ENCODE assay signal across 1 cellular context in genomic region chr12:92065018-92065499, GRCh38.
TF ChIP-seq lines count a peak whose summit lies in the region.

No MANE protein-coding gene starts in this region.

TF ChIP-seq in GM12878, 131 proteins besides CTCF, POLR2A, EP300 and RAD21 (continued from another document and continues in another):
- TF ChIP-seq GABPA (IDR thresholded peaks at IDR 0.05; ENCODE audit: low read depth) (no peak), USF1 (IDR thresholded peaks at IDR 0.05; ENCODE audit: borderline replicate concordance, extremely low read length, insufficient read depth, low read depth, low read length) (peak; percentile 60), JUND (IDR thresholded peaks at IDR 0.05; ENCODE audit: low read depth, low read length) (no peak), TCF7 (IDR thresholded peaks at IDR 0.05; ENCODE audit: borderline replicate concordance) (peak; percentile 64; the same call in 1 of the 2 replicates), TCF3 (IDR thresholded peaks at IDR 0.05; ENCODE audit: borderline replicate concordance, insufficient read depth, low read depth, low read length) (peak; percentile 74; the same call in 1 of the 2 replicates), USF2 (IDR thresholded peaks at IDR 0.05; ENCODE audit: borderline replicate concordance, low read depth, low read length) (peak; percentile 63), ATF7 (IDR thresholded peaks at IDR 0.05; ENCODE audit: low read depth) (peak; percentile 85), MXI1 (IDR thresholded peaks at IDR 0.05; ENCODE audit: low read depth, low read length) (no peak), ZBTB33 (IDR thresholded peaks at IDR 0.05) (no peak), FOXM1 (IDR thresholded peaks at IDR 0.05; ENCODE audit: low read depth, low read length) (peak; percentile 68; the same call in 1 of the 2 replicates), MLLT1 (IDR thresholded peaks at IDR 0.05) (no peak), ESRRA (IDR thresholded peaks at IDR 0.05; ENCODE audit: low read length) (no peak), ZNF384 (IDR thresholded peaks at IDR 0.05; ENCODE audit: borderline replicate concordance, low read depth, low read length) (peak; percentile 80), KAT2A (conservative IDR thresholded peaks at IDR 0.05; ENCODE audit: control insufficient read depth, low read depth, low read length) (no peak), PKNOX1 (IDR thresholded peaks at IDR 0.05) (0 out of 2 replicates have a peak, but pooled peaks have one; percentile 4), NRF1 (conservative IDR thresholded peaks at IDR 0.05; ENCODE audit: low read depth, low read length) (no peak), NBN (IDR thresholded peaks at IDR 0.05) (peak; percentile 66), SKIL (IDR thresholded peaks at IDR 0.05; ENCODE audit: low read depth, poor library complexity, severe bottlenecking) (peak; percentile 42), SMAD5 (IDR thresholded peaks at IDR 0.05; ENCODE audit: low read depth) (no peak), SIN3A (IDR thresholded peaks at IDR 0.05; ENCODE audit: low read depth, low read length) (no peak), PRDM15 (CRISPR knock-in tag; IDR thresholded peaks at IDR 0.05) (no peak), FOS (IDR thresholded peaks at IDR 0.05; ENCODE audit: borderline replicate concordance, extremely low read depth, insufficient read length) (no peak), BRCA1 (IDR thresholded peaks at IDR 0.05; ENCODE audit: low read depth, low read length) (no peak), RELA (IDR thresholded peaks at IDR 0.05; ENCODE audit: borderline replicate concordance, partially characterized antibody) (peak; percentile 87), SREBF1 (IDR thresholded peaks at IDR 0.05; ENCODE audit: low read length) (no peak), SRF (IDR thresholded peaks at IDR 0.05; ENCODE audit: low read depth in 2 of 2, low read length in 2 of 2) (no peak), NFIC (IDR thresholded peaks at IDR 0.05; ENCODE audit: low read depth, low read length) (peak; percentile 78), KDM1A (IDR thresholded peaks at IDR 0.05; ENCODE audit: borderline replicate concordance) (no peak), IRF4 (IDR thresholded peaks at IDR 0.05; ENCODE audit: low read depth, low read length) (0 out of 2 replicates have a peak, but pooled peaks have one; percentile 36), IKZF1 (conservative IDR thresholded peaks at IDR 0.05) (peak; percentile 40; the same call in 1 of the 2 replicates), PAX5 (IDR thresholded peaks at IDR 0.05; ENCODE audit: borderline replicate concordance, low read depth, low read length) (no peak), NR2F1 (conservative IDR thresholded peaks at IDR 0.05) (no peak), NFYA (IDR thresholded peaks at IDR 0.05; ENCODE audit: borderline replicate concordance, low read depth, low read length) (no peak), CHD4 (IDR thresholded peaks at IDR 0.05) (no peak), ZNF207 (IDR thresholded peaks at IDR 0.05; ENCODE audit: borderline replicate concordance) (0 out of 2 replicates have a peak, but pooled peaks have one; percentile 41)
- TF ChIP-seq, protein P1, sequence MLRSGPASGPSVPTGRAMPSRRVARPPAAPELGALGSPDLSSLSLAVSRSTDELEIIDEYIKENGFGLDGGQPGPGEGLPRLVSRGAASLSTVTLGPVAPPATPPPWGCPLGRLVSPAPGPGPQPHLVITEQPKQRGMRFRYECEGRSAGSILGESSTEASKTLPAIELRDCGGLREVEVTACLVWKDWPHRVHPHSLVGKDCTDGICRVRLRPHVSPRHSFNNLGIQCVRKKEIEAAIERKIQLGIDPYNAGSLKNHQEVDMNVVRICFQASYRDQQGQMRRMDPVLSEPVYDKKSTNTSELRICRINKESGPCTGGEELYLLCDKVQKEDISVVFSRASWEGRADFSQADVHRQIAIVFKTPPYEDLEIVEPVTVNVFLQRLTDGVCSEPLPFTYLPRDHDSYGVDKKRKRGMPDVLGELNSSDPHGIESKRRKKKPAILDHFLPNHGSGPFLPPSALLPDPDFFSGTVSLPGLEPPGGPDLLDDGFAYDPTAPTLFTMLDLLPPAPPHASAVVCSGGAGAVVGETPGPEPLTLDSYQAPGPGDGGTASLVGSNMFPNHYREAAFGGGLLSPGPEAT (IDR thresholded peaks at IDR 0.05; ENCODE audit: low read depth), result peak; percentile 93
- TF ChIP-seq, protein P2, sequence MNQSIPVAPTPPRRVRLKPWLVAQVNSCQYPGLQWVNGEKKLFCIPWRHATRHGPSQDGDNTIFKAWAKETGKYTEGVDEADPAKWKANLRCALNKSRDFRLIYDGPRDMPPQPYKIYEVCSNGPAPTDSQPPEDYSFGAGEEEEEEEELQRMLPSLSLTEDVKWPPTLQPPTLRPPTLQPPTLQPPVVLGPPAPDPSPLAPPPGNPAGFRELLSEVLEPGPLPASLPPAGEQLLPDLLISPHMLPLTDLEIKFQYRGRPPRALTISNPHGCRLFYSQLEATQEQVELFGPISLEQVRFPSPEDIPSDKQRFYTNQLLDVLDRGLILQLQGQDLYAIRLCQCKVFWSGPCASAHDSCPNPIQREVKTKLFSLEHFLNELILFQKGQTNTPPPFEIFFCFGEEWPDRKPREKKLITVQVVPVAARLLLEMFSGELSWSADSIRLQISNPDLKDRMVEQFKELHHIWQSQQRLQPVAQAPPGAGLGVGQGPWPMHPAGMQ (IDR thresholded peaks at IDR 0.05; ENCODE audit: borderline replicate concordance), result no peak
- TF ChIP-seq, protein P3, sequence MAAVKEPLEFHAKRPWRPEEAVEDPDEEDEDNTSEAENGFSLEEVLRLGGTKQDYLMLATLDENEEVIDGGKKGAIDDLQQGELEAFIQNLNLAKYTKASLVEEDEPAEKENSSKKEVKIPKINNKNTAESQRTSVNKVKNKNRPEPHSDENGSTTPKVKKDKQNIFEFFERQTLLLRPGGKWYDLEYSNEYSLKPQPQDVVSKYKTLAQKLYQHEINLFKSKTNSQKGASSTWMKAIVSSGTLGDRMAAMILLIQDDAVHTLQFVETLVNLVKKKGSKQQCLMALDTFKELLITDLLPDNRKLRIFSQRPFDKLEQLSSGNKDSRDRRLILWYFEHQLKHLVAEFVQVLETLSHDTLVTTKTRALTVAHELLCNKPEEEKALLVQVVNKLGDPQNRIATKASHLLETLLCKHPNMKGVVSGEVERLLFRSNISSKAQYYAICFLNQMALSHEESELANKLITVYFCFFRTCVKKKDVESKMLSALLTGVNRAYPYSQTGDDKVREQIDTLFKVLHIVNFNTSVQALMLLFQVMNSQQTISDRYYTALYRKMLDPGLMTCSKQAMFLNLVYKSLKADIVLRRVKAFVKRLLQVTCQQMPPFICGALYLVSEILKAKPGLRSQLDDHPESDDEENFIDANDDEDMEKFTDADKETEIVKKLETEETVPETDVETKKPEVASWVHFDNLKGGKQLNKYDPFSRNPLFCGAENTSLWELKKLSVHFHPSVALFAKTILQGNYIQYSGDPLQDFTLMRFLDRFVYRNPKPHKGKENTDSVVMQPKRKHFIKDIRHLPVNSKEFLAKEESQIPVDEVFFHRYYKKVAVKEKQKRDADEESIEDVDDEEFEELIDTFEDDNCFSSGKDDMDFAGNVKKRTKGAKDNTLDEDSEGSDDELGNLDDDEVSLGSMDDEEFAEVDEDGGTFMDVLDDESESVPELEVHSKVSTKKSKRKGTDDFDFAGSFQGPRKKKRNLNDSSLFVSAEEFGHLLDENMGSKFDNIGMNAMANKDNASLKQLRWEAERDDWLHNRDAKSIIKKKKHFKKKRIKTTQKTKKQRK (IDR thresholded peaks at IDR 0.05; ENCODE audit: low read depth, low read length), result no peak
- TF ChIP-seq, protein P4, sequence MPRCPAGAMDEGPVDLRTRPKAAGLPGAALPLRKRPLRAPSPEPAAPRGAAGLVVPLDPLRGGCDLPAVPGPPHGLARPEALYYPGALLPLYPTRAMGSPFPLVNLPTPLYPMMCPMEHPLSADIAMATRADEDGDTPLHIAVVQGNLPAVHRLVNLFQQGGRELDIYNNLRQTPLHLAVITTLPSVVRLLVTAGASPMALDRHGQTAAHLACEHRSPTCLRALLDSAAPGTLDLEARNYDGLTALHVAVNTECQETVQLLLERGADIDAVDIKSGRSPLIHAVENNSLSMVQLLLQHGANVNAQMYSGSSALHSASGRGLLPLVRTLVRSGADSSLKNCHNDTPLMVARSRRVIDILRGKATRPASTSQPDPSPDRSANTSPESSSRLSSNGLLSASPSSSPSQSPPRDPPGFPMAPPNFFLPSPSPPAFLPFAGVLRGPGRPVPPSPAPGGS (IDR thresholded peaks at IDR 0.05; ENCODE audit: borderline replicate concordance, insufficient read depth, low read depth, low read length, poor library complexity, severe bottlenecking), result peak; percentile 44
